1 cellular context compared by ENCODE assay signal in the genomic region with DNA sequence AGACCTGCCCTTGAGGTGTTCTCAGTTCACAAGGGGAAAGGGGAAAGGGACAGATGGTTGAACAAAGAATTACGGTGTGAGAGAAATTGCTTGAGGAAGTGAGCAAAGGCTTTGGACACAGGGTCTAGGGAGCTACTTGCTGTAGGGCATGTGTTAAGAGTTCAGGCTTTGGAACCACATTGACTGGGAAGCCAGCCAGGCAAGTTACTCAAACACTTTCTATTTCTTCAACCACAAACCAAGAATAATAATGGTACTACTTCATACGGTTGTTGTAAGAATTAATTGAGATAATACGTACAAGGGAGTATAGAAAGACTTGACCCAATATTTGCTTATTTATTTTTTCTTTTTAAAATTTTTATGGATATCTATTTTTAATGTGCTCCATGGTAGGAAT.
TF ChIP-seq lines count a peak whose summit lies in the region.

No MANE protein-coding gene starts in this region.

TF ChIP-seq in HCT116, 20 proteins besides CTCF, POLR2A, EP300 and RAD21 (continued from another document):
- TF ChIP-seq CBX3 (IDR thresholded peaks at IDR 0.05; ENCODE audit: low read depth) (peak; percentile 84; the same call in 1 of the 2 replicates), ZFX (IDR thresholded peaks at IDR 0.05) (no peak), SIN3A (IDR thresholded peaks at IDR 0.05; ENCODE audit: low read depth) (peak; percentile 32; the same call in 1 of the 2 replicates), FOSL1 (IDR thresholded peaks at IDR 0.05; ENCODE audit: low read depth) (peak; percentile 49; the same call in 1 of the 2 replicates), CEBPB (IDR thresholded peaks at IDR 0.05; ENCODE audit: low read depth) (peak; percentile 72; the same call in 1 of the 2 replicates), TCF7L2 (IDR thresholded peaks at IDR 0.05; ENCODE audit: borderline replicate concordance, extremely low read depth, insufficient read depth, insufficient read length) (no peak), ZNF274 (IDR thresholded peaks at IDR 0.05; ENCODE audit: low read depth, low read length) (no peak), JUND (IDR thresholded peaks at IDR 0.05) (no peak), YY1 (IDR thresholded peaks at IDR 0.05; ENCODE audit: extremely low read depth, insufficient replicate concordance, low read depth, low read length) (no peak), ATF3 (IDR thresholded peaks at IDR 0.05) (no peak), EGR1 (IDR thresholded peaks at IDR 0.05; ENCODE audit: low read depth) (no peak), POLR2AphosphoS5 (IDR thresholded peaks at IDR 0.05; ENCODE audit: low read depth, low read length) (no peak), EZH2 (IDR thresholded peaks at IDR 0.05) (no peak), SP1 (IDR thresholded peaks at IDR 0.05; ENCODE audit: low read depth) (peak; percentile 69), EZH2phosphoT487 (IDR thresholded peaks at IDR 0.05; ENCODE audit: borderline replicate concordance) (no peak)
- TF ChIP-seq, protein P1, sequence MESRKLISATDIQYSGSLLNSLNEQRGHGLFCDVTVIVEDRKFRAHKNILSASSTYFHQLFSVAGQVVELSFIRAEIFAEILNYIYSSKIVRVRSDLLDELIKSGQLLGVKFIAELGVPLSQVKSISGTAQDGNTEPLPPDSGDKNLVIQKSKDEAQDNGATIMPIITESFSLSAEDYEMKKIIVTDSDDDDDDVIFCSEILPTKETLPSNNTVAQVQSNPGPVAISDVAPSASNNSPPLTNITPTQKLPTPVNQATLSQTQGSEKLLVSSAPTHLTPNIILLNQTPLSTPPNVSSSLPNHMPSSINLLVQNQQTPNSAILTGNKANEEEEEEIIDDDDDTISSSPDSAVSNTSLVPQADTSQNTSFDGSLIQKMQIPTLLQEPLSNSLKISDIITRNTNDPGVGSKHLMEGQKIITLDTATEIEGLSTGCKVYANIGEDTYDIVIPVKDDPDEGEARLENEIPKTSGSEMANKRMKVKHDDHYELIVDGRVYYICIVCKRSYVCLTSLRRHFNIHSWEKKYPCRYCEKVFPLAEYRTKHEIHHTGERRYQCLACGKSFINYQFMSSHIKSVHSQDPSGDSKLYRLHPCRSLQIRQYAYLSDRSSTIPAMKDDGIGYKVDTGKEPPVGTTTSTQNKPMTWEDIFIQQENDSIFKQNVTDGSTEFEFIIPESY (IDR thresholded peaks at IDR 0.05; ENCODE audit: extremely low read depth, insufficient replicate concordance, low read length): no peak
- TF ChIP-seq, protein P2, sequence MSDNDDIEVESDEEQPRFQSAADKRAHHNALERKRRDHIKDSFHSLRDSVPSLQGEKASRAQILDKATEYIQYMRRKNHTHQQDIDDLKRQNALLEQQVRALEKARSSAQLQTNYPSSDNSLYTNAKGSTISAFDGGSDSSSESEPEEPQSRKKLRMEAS (IDR thresholded peaks at IDR 0.05): peak; percentile 64
